Comparison of ENCODE assay signal across 22 cellular contexts in the genomic region with DNA sequence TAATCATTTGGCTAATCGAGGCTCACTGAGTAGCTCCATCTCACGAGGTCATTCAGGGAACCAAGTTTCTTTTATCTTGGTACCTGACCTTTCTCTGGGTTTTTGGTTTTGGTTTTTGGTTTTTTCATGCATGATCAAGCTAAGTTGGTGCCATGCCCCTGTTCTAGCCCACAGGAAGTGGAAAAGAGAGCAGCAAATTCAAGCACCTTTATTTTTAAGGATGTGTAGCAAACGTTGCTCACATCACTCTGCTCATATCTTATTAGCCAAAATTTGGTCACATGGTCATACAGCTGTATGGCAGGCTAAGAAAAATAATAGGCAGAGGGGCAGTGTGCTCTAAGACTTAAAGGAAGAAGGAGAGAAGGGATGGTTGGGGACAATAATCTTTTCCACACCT.
DNase-seq lines count a peak whose midpoint lies in the region; ATAC-seq, FAIRE-seq and TF ChIP-seq lines count a peak whose summit lies in the region.
"Had no signal": no experiment of that assay in that cellular context is flagged by ENCODE, and none has a peak within 500 bp of the region (broad histone marks: within the 10 kb centered on the region; RNA-seq: fewer than 3 reads in every experiment).

No MANE protein-coding gene starts in this region.

- H3K14ac ChIP-seq in H1 (ENCODE audit: insufficient read length): no peak overlapping the region

- CTCF ChIA-PET in HepG2 (lab: Yijun Ruan, JAX; ENCODE audit: low intra/inter-chr PET ratio, low total read pairs) (no interaction called here), H1 (lab: Charles Lee; ENCODE audit: partially characterized antibody) (interaction anchor here (0.7 to 0.9 kb wide), 3 partner anchors 12 to 70 kb away, joined by 3 read pairs; no protein-coding TSS in a partner anchor), OCI-LY7 (lab: Charles Lee; ENCODE audit: unreplicated experiment) (no interaction called here)

- in situ Hi-C loops in HepG2 (cut with HindIII; ENCODE audit: extremely low pct_ligation_motif_present, low pct_unique_long_range_greater_than_20kb): no loop called here

- no peaks in the 10 kb centered on the region for H3K9me3 ChIP-seq in HepG2 (ENCODE audit: low read length)
- H3K9me3 ChIP-seq in right lobe of liver: no peaks in the 10 kb centered on the region
- no peaks in the 10 kb centered on the region for H3K9me3 ChIP-seq in H1 (ENCODE audit: insufficient read depth in 2 of 2, low read depth in 1 of 2, low read length in 1 of 2)
- H3K9me3 ChIP-seq in OCI-LY7 (ENCODE audit: low read length): no peaks in the 10 kb centered on the region
- H3K9me3 ChIP-seq: Caco-2, HAP-1 had no signal

- H2BK15ac ChIP-seq in H1 (ENCODE audit: low read length): no peak overlapping the region

- POLR2A ChIA-PET in HepG2 (lab: Yijun Ruan, JAX) (no interaction called here), H1 (lab: Charles Lee; ENCODE audit: partially characterized antibody) (interaction anchor here (1.2 kb wide), 1 partner anchor 21 kb away, joined by 3 read pairs; no protein-coding TSS in a partner anchor), OCI-LY7 (lab: Charles Lee) (interaction anchor here (0.5 kb wide), 1 partner anchor 666 kb away, joined by 3 read pairs; no protein-coding TSS in a partner anchor)

- intact Hi-C loops in HepG2 (cut with micrococcal nuclease; ENCODE audit: unreplicated experiment): no loop called here
- intact Hi-C loops in right lobe of liver (cut with DNase I): no loop called here
- intact Hi-C loops in OCI-LY7 (cut with micrococcal nuclease; ENCODE audit: unreplicated experiment): no loop called here

- H3K23me2 ChIP-seq in H1 (ENCODE audit: low read depth, low read length): no peaks in the 10 kb centered on the region; the same call in 1 of the 2 replicates

- H3K79me1 ChIP-seq in H1 (ENCODE audit: low read depth, low read length): no peaks in the 10 kb centered on the region

- H4K5ac ChIP-seq in H1 (ENCODE audit: insufficient read length, low read depth, low read length): no peak overlapping the region

- peak overlapping the region; percentile 77 for H4K91ac ChIP-seq in H1 (replicated peaks; ENCODE audit: insufficient read length, low read length)

- H3K4me1 ChIP-seq in HepG2 (ENCODE audit: insufficient read depth, low read length): no peaks in the 10 kb centered on the region
- no peaks in the 10 kb centered on the region for H3K4me1 ChIP-seq in right lobe of liver
- no peaks in the 10 kb centered on the region; a peak in 1 of 7 replicates for H3K4me1 ChIP-seq in H1 (replicated peaks in 1 of 4; ENCODE audit: control insufficient read depth in 3 of 4, insufficient read depth in 4 of 4, low read length in 3 of 4)
- no peaks in the 10 kb centered on the region for H3K4me1 ChIP-seq in OCI-LY7 (ENCODE audit: insufficient read depth, low read length, poor library complexity, severe bottlenecking)

- FAIRE-seq in HepG2 (lab: Jason Lieb, UNC): no peak
- no peak for FAIRE-seq in H1 (lab: Jason Lieb, UNC)
- FAIRE-seq: GM12878, GM18507, H54 had no signal

- ATAC-seq in HepG2 (no peak), right lobe of liver (no peak), GM18868 (IDR thresholded peaks at IDR 0.05; ENCODE audit: unreplicated experiment) (peak; percentile 50)
- ATAC-seq: CD8-positive, alpha-beta T cell; GM12878 had no signal

- H2BK12ac ChIP-seq in H1 (ENCODE audit: low read depth, low read length): no peak overlapping the region

- H2AFZ ChIP-seq in HepG2 (ENCODE audit: low read length) (no peak overlapping the region), H1 (ENCODE audit: low read length) (no peak overlapping the region), OCI-LY7 (ENCODE audit: low read length) (no peak overlapping the region)
- H2AFZ ChIP-seq: GM23248 had no signal

- H3K27me3 ChIP-seq in HepG2 (ENCODE audit: control insufficient read depth in 1 of 2, insufficient read depth in 2 of 2, low read length in 2 of 2) (no peaks in the 10 kb centered on the region), right lobe of liver (no peaks in the 10 kb centered on the region), H1 (replicated peaks in 1 of 4; ENCODE audit: control insufficient read depth in 3 of 4, extremely low read depth in 1 of 4, insufficient read depth in 3 of 4, low read length in 3 of 4) (no peaks in the 10 kb centered on the region)

- H2BK20ac ChIP-seq in H1 (ENCODE audit: low read length): no peak overlapping the region

- H3K36me3 ChIP-seq in HepG2 (replicated peaks in 1 of 2; ENCODE audit: control insufficient read depth in 1 of 2, insufficient read depth in 2 of 2, low read length in 2 of 2) (no peaks in the 10 kb centered on the region), right lobe of liver (no peaks in the 10 kb centered on the region), H1 (ENCODE audit: control insufficient read depth in 2 of 4, insufficient read depth in 4 of 4, low read length in 3 of 4) (no peaks in the 10 kb centered on the region), OCI-LY7 (ENCODE audit: insufficient read depth, low read length) (no peaks in the 10 kb centered on the region)
- H3K36me3 ChIP-seq: HAP-1 had no signal

- H3K18ac ChIP-seq in H1 (ENCODE audit: extremely low read depth, low read length): no peak overlapping the region

- no peak for TF ChIP-seq EP300 in HepG2 (IDR thresholded peaks at IDR 0.05; ENCODE audit: low read depth in 2 of 2, low read length in 2 of 2)
- no peak for TF ChIP-seq EP300 in HepG2 (CRISPR knock-in tag; IDR thresholded peaks at IDR 0.05; ENCODE audit: borderline replicate concordance)
- no peak for TF ChIP-seq EP300 in H1 (IDR thresholded peaks at IDR 0.05; ENCODE audit: borderline replicate concordance in 1 of 2, low read depth in 2 of 2, low read length in 2 of 2)

- WGBS in HepG2 (ENCODE audit: low lambda C conversion rate): 1% methylated on average over 3 of the region's 3 CpGs
- WGBS in right lobe of liver (ENCODE audit: insufficient coverage, low coverage, low lambda C conversion rate, missing lambda C conversion rate): 45% methylated on average over 3 of the region's 3 CpGs
- 93% methylated on average over 3 of the region's 3 CpGs; no CpG with 5 or more reads in 1 of the 2 experiments for WGBS in H1 (ENCODE audit: extremely low coverage in 1 of 2, insufficient coverage in 1 of 2, insufficient read length in 1 of 2, insufficient replicate concordance in 2 of 2, low coverage in 1 of 2, low lambda C conversion rate in 2 of 2, missing lambda C conversion rate in 1 of 2), 2 experiments

- H3K56ac ChIP-seq in H1 (replicated peaks; ENCODE audit: insufficient read length, low read depth, low read length): no peak overlapping the region

- H3K79me2 ChIP-seq in HepG2 (ENCODE audit: insufficient read depth, low read length) (no peaks in the 10 kb centered on the region), H1 (ENCODE audit: control insufficient read depth in 1 of 2, insufficient read depth in 2 of 2, low read length in 2 of 2) (no peaks in the 10 kb centered on the region), OCI-LY7 (ENCODE audit: insufficient read depth, low read depth, low read length) (no peaks in the 10 kb centered on the region)

- H3K4ac ChIP-seq in H1 (replicated peaks; ENCODE audit: insufficient read length, low read depth, low read length): no peak overlapping the region

- no peak overlapping the region for H4K8ac ChIP-seq in H1 (ENCODE audit: extremely low read depth, insufficient read depth, low read length)

- H3K4me3 ChIP-seq in HepG2 (replicated peaks in 1 of 3; ENCODE audit: insufficient read depth in 1 of 3, low read depth in 2 of 3, low read length in 3 of 3) (no peak overlapping the region), right lobe of liver (no peak overlapping the region), H1 (ENCODE audit: extremely low read depth in 1 of 4, insufficient read depth in 2 of 4, low read depth in 3 of 4, low read length in 4 of 4) (no peak overlapping the region), OCI-LY7 (ENCODE audit: low read depth, low read length, poor library complexity, severe bottlenecking) (no peak overlapping the region)
- H3K4me3 ChIP-seq in Jurkat, Clone E6-1 (ENCODE audit: low read length): no peak overlapping the region
- H3K4me3 ChIP-seq: GM12878, GM23248, HAP-1 had no signal

- H4K20me1 ChIP-seq in HepG2 (ENCODE audit: insufficient read depth, low read length) (no peaks in the 10 kb centered on the region), H1 (replicated peaks in 1 of 2; ENCODE audit: control insufficient read depth in 1 of 2, insufficient read depth in 2 of 2, low read length in 2 of 2) (no peaks in the 10 kb centered on the region), OCI-LY7 (ENCODE audit: insufficient read depth, low read length) (no peaks in the 10 kb centered on the region)

- TF ChIP-seq RAD21 in HepG2 (CRISPR knock-in tag; IDR thresholded peaks at IDR 0.05): no peak
- no peak for TF ChIP-seq RAD21 in H1 (IDR thresholded peaks at IDR 0.05 in 1 of 2, conservative IDR thresholded peaks at IDR 0.05 in 1 of 2; ENCODE audit: low read depth in 2 of 2, low read length in 2 of 2)

- no peak overlapping the region for H3K4me2 ChIP-seq in HepG2 (ENCODE audit: low read depth, low read length)
- no peak overlapping the region for H3K4me2 ChIP-seq in H1 (ENCODE audit: insufficient read depth in 1 of 2, low read depth in 2 of 2, low read length in 2 of 2)
- no peak overlapping the region for H3K4me2 ChIP-seq in OCI-LY7 (ENCODE audit: low read length)

- H2BK120ac ChIP-seq in H1 (replicated peaks; ENCODE audit: low read depth, low read length): no peak overlapping the region

- H3K23ac ChIP-seq in H1 (ENCODE audit: insufficient read length): no peak overlapping the region

- H2BK5ac ChIP-seq in H1 (ENCODE audit: low read depth, low read length): no peak overlapping the region

- DNase-seq in HepG2 (ENCODE audit: low spot score): no peak
- DNase-seq in right lobe of liver: no peak
- DNase-seq in Jurkat, Clone E6-1 (ENCODE audit: low read depth, low spot score): peak; percentile 11
- no peak for DNase-seq in H1 (ENCODE audit: low read depth in 1 of 2, low spot score in 2 of 2)
- DNase-seq in DMS153 treated with DMSO at 0.1 percent for 48 hours (lab: John Stamatoyannopoulos, UW; ENCODE audit: unreplicated experiment): no peak
- DNase-seq in stimulated activated naive CD4-positive, alpha-beta T cell (lab: John Stamatoyannopoulos, UW): no peak
- no peak for DNase-seq in OCI-LY7 (ENCODE audit: low spot score)
- DNase-seq: Caco-2; CD4-positive, CD25-positive, alpha-beta regulatory T cell; CD8-positive, alpha-beta T cell; DMS153; DMS79; EL; GDM1; GM23248; HFFc6 had no signal

- H3K9me2 ChIP-seq in OCI-LY7 (ENCODE audit: insufficient read depth, low read length): no peaks in the 10 kb centered on the region

- TF ChIP-seq POLR2A in HepG2 (IDR thresholded peaks at IDR 0.05; ENCODE audit: insufficient read depth in 1 of 2, low read depth in 2 of 2, low read length in 2 of 2) (no peak), right lobe of liver (IDR thresholded peaks at IDR 0.05) (no peak), H1 (IDR thresholded peaks at IDR 0.05; ENCODE audit: control extremely low read depth in 1 of 2, low read depth in 2 of 2, low read length in 2 of 2) (no peak)

- H3K9ac ChIP-seq in HepG2 (ENCODE audit: insufficient read depth, low read depth, low read length): no peak overlapping the region
- no peak overlapping the region for H3K9ac ChIP-seq in H1 (replicated peaks in 1 of 4; ENCODE audit: extremely low read depth in 1 of 4, low read depth in 3 of 4, low read length in 3 of 4)
- H3K9ac ChIP-seq: GM23248 had no signal

- no TSS peak for BruUV-seq in HepG2 (replicated peaks; lab: Mats Ljungman, UMichigan)
- BruUV-seq in OCI-LY7 (replicated peaks; lab: Mats Ljungman, UMichigan): no TSS peak

- TF ChIP-seq CTCF in HepG2 (CRISPR knock-in tag; IDR thresholded peaks at IDR 0.05): no peak
- TF ChIP-seq CTCF in right lobe of liver (IDR thresholded peaks at IDR 0.05): no peak
- TF ChIP-seq CTCF in H1 (IDR thresholded peaks at IDR 0.05; ENCODE audit: control extremely low read depth in 1 of 3, insufficient read depth in 1 of 3, low read depth in 1 of 3, low read length in 3 of 3): no peak
- no peak for TF ChIP-seq CTCF in OCI-LY7 (conservative IDR thresholded peaks at IDR 0.05; ENCODE audit: low read length)

- H2AK5ac ChIP-seq in H1 (ENCODE audit: low read depth, low read length): no peak overlapping the region

- H3K27ac ChIP-seq in HepG2 (ENCODE audit: extremely low read length, insufficient read depth, low read length) (no peak overlapping the region), right lobe of liver (no peak overlapping the region), H1 (ENCODE audit: low read depth, low read length) (no peak overlapping the region), OCI-LY7 (ENCODE audit: low read depth, low read length, poor library complexity, severe bottlenecking) (no peak overlapping the region)
- H3K27ac ChIP-seq: C4-2B, GM23248 had no signal
